8 cellular contexts compared by ENCODE assay signal in the genomic region with DNA sequence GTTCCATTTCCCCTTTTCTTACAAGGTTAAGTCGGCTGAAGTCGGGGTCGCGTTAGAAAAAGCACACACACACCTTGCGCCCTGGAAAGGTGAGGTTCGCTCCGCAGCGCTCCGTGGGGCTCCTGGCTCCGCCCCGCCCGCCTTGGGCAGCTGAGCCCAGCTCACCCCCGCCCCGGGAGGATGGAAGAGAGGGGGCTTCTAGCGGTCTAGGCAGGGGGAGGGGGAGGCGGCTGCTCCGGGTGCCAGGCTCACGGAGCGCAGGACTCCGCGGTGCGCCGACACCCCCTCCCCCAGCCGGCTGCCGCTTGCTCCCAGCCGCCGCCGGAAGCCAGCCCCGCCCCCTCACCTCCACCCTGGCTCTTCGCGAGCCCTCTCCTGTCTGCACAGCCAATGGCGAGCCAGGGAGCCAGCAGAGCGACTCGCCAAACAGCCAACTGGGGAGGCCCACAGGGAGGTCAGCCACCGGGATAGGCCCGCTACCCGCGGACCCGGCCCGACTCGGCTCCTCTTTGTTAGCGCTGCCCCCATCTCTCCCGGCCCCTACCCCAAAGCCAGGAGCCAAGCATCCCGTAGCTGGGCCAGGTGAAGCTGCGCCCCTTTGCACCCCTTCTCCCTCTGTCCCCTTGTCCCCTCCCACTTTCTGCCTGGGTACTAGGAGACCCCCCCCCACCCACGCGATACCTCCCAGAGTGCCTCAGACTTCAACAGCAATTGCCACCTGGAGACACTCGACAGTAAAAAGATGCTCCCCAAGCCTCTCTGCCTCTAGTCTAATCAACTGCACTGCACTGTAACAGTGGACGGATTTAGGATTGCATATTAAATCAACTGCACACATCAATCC. TPM values are rescaled to one million over a fixed set of nuclear protein-coding genes. Genes with fewer than 3 reads are reported as not detected.
DNase-seq lines count a peak whose midpoint lies in the region; ATAC-seq, FAIRE-seq and TF ChIP-seq lines count a peak whose summit lies in the region.

No MANE protein-coding gene starts in this region.

- TF ChIP-seq CTCF in AG09309 (IDR thresholded peaks at IDR 0.05; ENCODE audit: control insufficient read depth, insufficient read depth, low read depth, low read length, missing control alignments) (no peak), kidney (IDR thresholded peaks at IDR 0.05; ENCODE audit: borderline replicate concordance, extremely low read depth, insufficient read depth) (no peak)

- DNase-seq in AG09309 (ENCODE audit: low read depth) (peak; percentile 71), NCI-H345 (lab: John Stamatoyannopoulos, UW) (peak; percentile 98), cerebellar nuclear complex (lab: John Stamatoyannopoulos, UW) (peak; percentile 80 to 95), kidney (peak; percentile 99)
- peak; percentile 90 to 94 for DNase-seq in stimulated activated CD4-positive, alpha-beta T cell treated with anti-CD3 and anti-CD28 coated beads, Interleukin-15, amount 100 ng/mL, for 1 hour (ENCODE audit: low read depth in 1 of 2, low spot score in 1 of 2)

- no peaks in the 10 kb centered on the region for H3K36me3 ChIP-seq in kidney (ENCODE audit: control insufficient read depth in 1 of 2, insufficient read depth in 2 of 2, low read length in 2 of 2)

- H3K4me1 ChIP-seq in kidney (ENCODE audit: control insufficient read depth in 1 of 2, insufficient read depth in 1 of 2, low read depth in 1 of 2, low read length in 2 of 2), result peaks cover 6 to 13% of the 10 kb centered on the region in 2 donors

- ATAC-seq in GM19025 (IDR thresholded peaks at IDR 0.05; ENCODE audit: low read depth, unreplicated experiment) (peak; percentile 99), HG03280 (IDR thresholded peaks at IDR 0.05; ENCODE audit: unreplicated experiment) (peak; percentile 99)
- peak; percentile 98 to 99 for ATAC-seq in activated CD4-positive, CD25-positive, alpha-beta regulatory T cell treated with anti-CD3 and anti-CD28 coated beads, Interleukin-2, amount 50 U/mL, for 24 hours

- H3K4me3 ChIP-seq in AG09309 (ENCODE audit: control insufficient read depth, low read depth, low read length), result peak overlapping the region; percentile 99
- H3K4me3 ChIP-seq in kidney (ENCODE audit: low read length in 2 of 2), result peak overlapping the region; percentile 72 to 90

- FAIRE-seq in kidney (lab: Jason Lieb, UNC), result no peak

- intact Hi-C loops in kidney (cut with DNase I), result no loop called here

- H3K9ac ChIP-seq in kidney (ENCODE audit: low read length in 2 of 2), result peak overlapping the region; percentile 68 to 85

- peak overlapping the region; percentile 94 to 97 for H3K27ac ChIP-seq in kidney (ENCODE audit: low read depth in 2 of 2, low read length in 2 of 2)

- no peaks in the 10 kb centered on the region for H3K9me3 ChIP-seq in kidney (ENCODE audit: control insufficient read depth in 1 of 2, low read length in 2 of 2)

RNA-seq across cellular contexts. Expression of a gene that starts 30.2 kb away (rescaled TPM):
- 31.0 TPM for total RNA-seq in kidney
- polyA plus RNA-seq in kidney (ENCODE audit: insufficient read depth, low read depth, low replicate concordance), result 13.0 TPM

RNA-seq across cellular contexts. Expression of a gene that starts 42.5 kb away (rescaled TPM):
- 29.5 TPM for total RNA-seq in kidney
- 71.6 TPM for polyA plus RNA-seq in kidney (ENCODE audit: insufficient read depth, low read depth, low replicate concordance)

Comparison
In these comparisons a context has a peak if more than half of its experiments do, and no peak if none do; other contexts are left out.
1. Peak in every context shown above with its lines: DNase-seq, ATAC-seq, H3K4me3 ChIP-seq and H3K27ac ChIP-seq.